8 cellular contexts compared by ENCODE assay signal in the genomic region with DNA sequence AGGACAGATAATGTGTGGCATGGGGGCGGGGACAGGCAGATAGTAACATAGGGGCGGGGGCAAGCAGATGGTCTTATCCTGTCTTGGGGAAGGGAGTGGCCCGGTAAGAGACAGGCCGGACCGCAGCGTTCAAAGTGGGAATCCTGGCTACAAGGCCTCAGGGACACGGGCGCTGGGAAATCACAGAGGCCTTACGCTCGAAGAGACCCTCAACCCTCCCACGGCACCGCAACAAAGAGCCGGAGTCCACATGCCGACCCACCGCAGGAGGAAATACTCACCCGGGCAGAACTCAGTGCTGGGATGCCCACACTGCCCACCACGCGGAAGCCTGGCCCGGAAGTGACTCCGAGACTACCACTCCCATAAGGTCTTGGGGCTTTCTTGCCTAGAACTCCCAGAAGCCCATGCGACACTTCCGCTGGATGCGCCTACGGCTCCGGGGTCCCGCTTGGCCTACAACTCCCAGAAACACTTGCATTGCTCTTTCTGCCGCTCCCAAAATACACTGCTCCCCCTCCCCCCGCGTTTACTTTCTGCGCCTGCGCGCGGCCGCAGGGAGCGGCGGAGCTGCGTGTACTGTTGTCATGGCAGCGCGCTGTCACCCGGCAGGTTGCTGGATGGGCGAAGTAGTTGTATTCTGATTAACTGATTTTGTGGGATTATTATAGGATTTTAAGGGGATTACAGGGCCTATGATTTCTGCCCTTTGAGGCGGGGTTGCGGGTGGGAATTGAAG. TPM values are rescaled to one million over a fixed set of nuclear protein-coding genes. Genes with fewer than 3 reads are reported as not detected.
DNase-seq lines count a peak whose midpoint lies in the region; ATAC-seq lines count a peak whose summit lies in the region.

Gene CTU1 (minus strand): TSS at position 344 of the 739 bp plus-strand sequence. CDS start 3,840 bp downstream, outside the sequence.

- ATAC-seq in GM21381 (IDR thresholded peaks at IDR 0.05; ENCODE audit: unreplicated experiment), result peak; percentile 95

- peaks cover 2% of the 10 kb centered on the region for H3K4me1 ChIP-seq in NT2/D1 (ENCODE audit: insufficient read depth, insufficient read length)

- in situ Hi-C loops in endometrial microvascular endothelial cells (cut with HindIII; ENCODE audit: inconsistent ontology term, low pct_unique_long_range_greater_than_20kb, low sequenced_read_pairs), result no loop called here

- H3K4me3 ChIP-seq in NT2/D1 (ENCODE audit: insufficient read length, low read depth), result peak within 1 kb of the TSS; percentile 88

- peak within 1 kb of the TSS; percentile 82 for H3K9ac ChIP-seq in NT2/D1 (ENCODE audit: insufficient read length, low read depth)

- no peaks in the 10 kb centered on the region for H3K9me3 ChIP-seq in NT2/D1 (ENCODE audit: insufficient read depth, low read length)

- DNase-seq in COR-L47 (lab: John Stamatoyannopoulos, UW) (peak; percentile 97), HUDEP-2 (lab: John Stamatoyannopoulos, UW; ENCODE audit: unreplicated experiment in 76 of 76) (peak; percentile 76 to 100 (median 99)), NT2/D1 (ENCODE audit: low read depth, low spot score) (peak; percentile 92), mesenteric fat pad (ENCODE audit: low spot score) (peak; percentile 98)
- peak; percentile 98 for DNase-seq in activated CD8-positive, alpha-beta memory T cell treated with anti-CD3 and anti-CD28 coated beads, Interleukin-2, amount 50 U/mL, for 24 hours (ENCODE audit: extremely low read depth)
- DNase-seq in stimulated activated CD8-positive, alpha-beta memory T cell treated with anti-CD3 and anti-CD28 coated beads, Interleukin-15, amount 100 ng/mL, for 24 hours (ENCODE audit: low read depth), result peak; percentile 93

- peaks cover 5% of the 10 kb centered on the region for H3K27me3 ChIP-seq in NT2/D1 (ENCODE audit: insufficient read depth, insufficient read length)

- H3K36me3 ChIP-seq in NT2/D1 (ENCODE audit: insufficient read depth, insufficient read length, low read length), result peaks cover 27% of the 10 kb centered on the region

RNA-seq across cellular contexts. Expression of gene CTU1, which starts in this region (rescaled TPM):
- total RNA-seq in endometrial microvascular endothelial cells (ENCODE audit: inconsistent ontology term) (21.6 TPM), mesenteric fat pad (10.0 TPM)

Comparison
In these comparisons a context has a peak if more than half of its experiments do, and no peak if none do; other contexts are left out.
1. Peak in every context shown above with its lines: DNase-seq, ATAC-seq and H3K4me3 ChIP-seq.